ENCODE assay signal across 26 cellular contexts in the genomic region with DNA sequence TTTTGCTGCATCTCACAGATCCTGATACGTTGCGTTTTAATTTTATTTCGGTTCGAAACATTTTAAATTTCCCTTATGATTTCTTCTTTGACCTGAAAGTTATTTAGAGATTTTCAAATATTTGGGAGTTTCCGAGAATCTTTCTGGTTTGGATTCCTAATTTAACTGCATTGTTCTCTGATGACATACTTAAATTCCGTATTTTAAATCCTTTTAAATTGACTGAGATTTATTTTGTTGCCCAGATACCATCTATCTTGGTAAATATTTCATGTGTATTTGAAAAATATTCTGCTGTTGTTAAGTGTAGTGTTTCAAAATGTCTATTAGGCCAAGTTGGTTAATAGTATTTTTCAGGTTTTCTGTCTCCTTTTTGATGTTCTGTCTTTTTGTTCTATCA. TPM values are rescaled to one million over a fixed set of nuclear protein-coding genes. Genes with fewer than 3 reads are reported as not detected.
"Had no signal": no experiment of that assay in that cellular context is flagged by ENCODE, and none has a peak within 500 bp of the region (broad histone marks: within the 10 kb centered on the region; RNA-seq: fewer than 3 reads in every experiment).

No MANE protein-coding gene starts in this region.

- H3K36me3 Mint-ChIP-seq: naive thymus-derived CD8-positive, alpha-beta T cell; stimulated activated effector memory CD8-positive, alpha-beta T cell treated with anti-CD3 and anti-CD28 coated beads, Interleukin-12 subunit alpha, Interleukin-12 subunit beta, amount 100 ng/mL, for 72 hours; type B pancreatic cell had no signal

- H2AFZ ChIP-seq: hepatocyte had no signal

- H3K27ac Mint-ChIP-seq: naive thymus-derived CD8-positive, alpha-beta T cell; stimulated activated effector memory CD8-positive, alpha-beta T cell treated with anti-CD3 and anti-CD28 coated beads, Interleukin-12 subunit alpha, Interleukin-12 subunit beta, amount 100 ng/mL, for 72 hours; type B pancreatic cell had no signal

- ATAC-seq: gastroesophageal sphincter; naive thymus-derived CD8-positive, alpha-beta T cell; stimulated activated effector memory CD8-positive, alpha-beta T cell treated with anti-CD3 and anti-CD28 coated beads, Interleukin-12 subunit alpha, Interleukin-12 subunit beta, amount 100 ng/mL, for 72 hours; stimulated activated naive CD8-positive, alpha-beta T cell treated with anti-CD3 and anti-CD28 coated beads, Interleukin-15, Interleukin-2, amounts not matched to agents 100 U/mL and 50 U/mL, for 24 hours had no signal

- H3K27ac ChIP-seq: coronary artery, dorsolateral prefrontal cortex, gastroesophageal sphincter, hepatocyte, neutrophil, right atrium auricular region, suprapubic skin, thyroid gland, uterus had no signal

- H3K27me3 ChIP-seq: hepatocyte, right atrium auricular region, suprapubic skin, thyroid gland, uterus had no signal

- H3K9me3 Mint-ChIP-seq: naive thymus-derived CD8-positive, alpha-beta T cell; stimulated activated effector memory CD8-positive, alpha-beta T cell treated with anti-CD3 and anti-CD28 coated beads, Interleukin-12 subunit alpha, Interleukin-12 subunit beta, amount 100 ng/mL, for 72 hours; type B pancreatic cell had no signal

- DNase-seq: effector CD8-positive, alpha-beta T cell; foreskin fibroblast; mesendoderm; stimulated activated CD4-positive, alpha-beta T cell treated with anti-CD3 and anti-CD28 coated beads, Interleukin-4, amount 100 ng/mL, for 1 hour; stimulated activated CD8-positive, alpha-beta memory T cell treated with anti-CD3 and anti-CD28 coated beads, Interleukin-4, amount 100 ng/mL, for 48 hours; stimulated activated naive CD8-positive, alpha-beta T cell treated with anti-CD3 and anti-CD28 coated beads, Interleukin-15, Interleukin-2, amounts not matched to agents 100 U/mL and 50 U/mL, for 24 hours; thyroid gland; uterus had no signal

- H3K79me2 ChIP-seq: hepatocyte had no signal

- H3K36me3 ChIP-seq: gastroesophageal sphincter, neutrophil, right atrium auricular region, suprapubic skin, thyroid gland, uterus had no signal

- H3K4me3 ChIP-seq: coronary artery, dorsolateral prefrontal cortex, gastroesophageal sphincter, hepatocyte, right atrium auricular region, suprapubic skin, thyroid gland, uterus had no signal

- H3K4me3 Mint-ChIP-seq: naive thymus-derived CD8-positive, alpha-beta T cell; stimulated activated effector memory CD8-positive, alpha-beta T cell treated with anti-CD3 and anti-CD28 coated beads, Interleukin-12 subunit alpha, Interleukin-12 subunit beta, amount 100 ng/mL, for 72 hours; type B pancreatic cell had no signal

- H3K4me2 ChIP-seq: hepatocyte had no signal

- H3K9me3 ChIP-seq: neutrophil, suprapubic skin, thyroid gland, uterus had no signal

- H3K4me1 ChIP-seq: gastroesophageal sphincter, right atrium auricular region, suprapubic skin, thyroid gland, uterus had no signal

RNA-seq across cellular contexts. Expression of gene MROH2A, which starts 37.7 kb away (rescaled TPM):
- total RNA-seq: chondrocyte; fibroblast of lung; gastroesophageal sphincter; hepatocyte; kidney epithelial cell; lung microvascular endothelial cell; mononuclear cell; naive thymus-derived CD8-positive, alpha-beta T cell; osteoblast; pulmonary artery endothelial cell; right atrium auricular region; suprapubic skin; uterus had no signal
- polyA plus RNA-seq: fibroblast of lung; hepatocyte; naive thymus-derived CD8-positive, alpha-beta T cell; neural cell had no signal

RNA-seq across cellular contexts. Expression of gene HJURP, which starts 38.5 kb away (rescaled TPM):
- total RNA-seq: naive thymus-derived CD8-positive, alpha-beta T cell had no signal
- polyA plus RNA-seq: naive thymus-derived CD8-positive, alpha-beta T cell had no signal

RNA-seq across cellular contexts. Expression of gene UGT1A1, which starts 55.8 kb away (rescaled TPM):
- total RNA-seq: chondrocyte; dorsolateral prefrontal cortex; fibroblast of lung; kidney epithelial cell; lung microvascular endothelial cell; mononuclear cell; naive thymus-derived CD8-positive, alpha-beta T cell; osteoblast; pulmonary artery endothelial cell; right atrium auricular region; uterus had no signal
- polyA plus RNA-seq: fibroblast of lung; naive thymus-derived CD8-positive, alpha-beta T cell; neural cell had no signal
